1 cellular context compared by ENCODE assay signal in the genomic region with DNA sequence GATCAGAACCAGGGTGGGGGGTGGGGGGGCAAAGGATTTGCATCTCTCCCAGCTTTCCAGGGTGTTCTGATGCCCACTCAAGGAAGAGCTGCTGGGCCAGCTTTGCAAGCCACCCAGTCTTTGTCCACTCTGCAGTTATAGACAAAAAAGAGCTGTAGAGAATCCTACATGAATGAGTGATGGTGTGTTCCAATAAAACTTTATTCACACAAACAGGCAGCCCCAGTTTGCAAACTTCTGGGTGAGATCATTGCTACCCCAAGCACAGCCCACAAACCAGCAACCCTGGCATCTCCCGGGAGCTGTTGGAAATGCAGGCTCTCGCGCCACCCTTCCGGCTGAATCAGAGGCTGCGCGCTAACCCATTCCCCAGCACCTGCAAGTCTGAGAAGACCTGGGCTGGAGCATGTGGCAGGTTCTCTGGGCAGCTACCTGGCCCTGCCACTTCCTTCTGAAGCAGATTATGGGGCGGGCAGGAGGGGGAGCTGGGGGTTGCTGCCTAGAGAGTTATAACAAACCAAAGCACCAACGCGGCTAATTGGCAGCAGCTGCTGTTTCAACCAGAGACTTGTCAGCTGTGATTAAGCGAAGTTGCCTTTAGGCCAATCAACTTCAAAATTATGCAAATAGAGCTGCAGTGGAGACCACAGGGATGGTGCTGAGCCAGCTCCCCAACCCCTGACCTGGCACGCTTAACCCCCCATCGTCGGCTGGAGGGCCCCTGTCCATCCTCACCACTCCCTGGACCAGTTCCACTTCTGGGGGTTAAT.
TF ChIP-seq lines count a peak whose summit lies in the region.

No MANE protein-coding gene starts in this region.

TF ChIP-seq in GM12878, 131 proteins besides CTCF, POLR2A, EP300 and RAD21 (continued from another document):
- TF ChIP-seq ZBED1 (IDR thresholded peaks at IDR 0.05; ENCODE audit: borderline replicate concordance) = no peak
